37 cellular contexts compared by ENCODE assay signal in genomic region chr5:43098064-43098463, GRCh38.
"Had no signal": no experiment of that assay in that cellular context is flagged by ENCODE, and none has a peak within 500 bp of the region (broad histone marks: within the 10 kb centered on the region; RNA-seq: fewer than 3 reads in every experiment).

No MANE protein-coding gene starts in this region.

- H3K27me3 ChIP-seq: MG63 had no signal

- H3K36me3 ChIP-seq: MG63 had no signal

- H3K9me3 ChIP-seq: MG63 had no signal

- H3K4me3 ChIP-seq: MG63 had no signal

- DNase-seq: Karpas-422, Kasumi-1, MG63, MM.1S, MV-4-11, NCI-H1048, NCI-H1092, NCI-H1092 treated with DMSO at 0.1 percent for 48 hours, NCI-H1105, NCI-H1105 treated with DMSO at 0.1 percent for 48 hours, NCI-H1417, NCI-H1417 treated with DMSO at 0.1 percent for 48 hours, NCI-H1436, NCI-H1436 treated with DMSO at 0.1 percent for 48 hours, NCI-H146, NCI-H1694, NCI-H1694 treated with DMSO at 0.1 percent for 48 hours, NCI-H187, NCI-H187 treated with DMSO at 0.1 percent for 48 hours, NCI-H1930, NCI-H2029, NCI-H2029 treated with DMSO at 0.1 percent for 48 hours, NCI-H2081, NCI-H2081 treated with DMSO at 0.1 percent for 48 hours, NCI-H2107, NCI-H2171, NCI-H2171 treated with DMSO at 0.1 percent for 48 hours, NCI-H2227 treated with DMSO at 0.1 percent for 48 hours, NCI-H226, NCI-H345, NCI-H446, NCI-H446 treated with DMSO at 0.1 percent for 48 hours, NCI-H510A, NCI-H510A treated with DMSO at 0.1 percent for 48 hours, NCI-H524, NCI-H524 treated with DMSO at 0.1 percent for 48 hours, NCI-H526 had no signal
